21 cellular contexts compared by ENCODE assay signal in the genomic region with DNA sequence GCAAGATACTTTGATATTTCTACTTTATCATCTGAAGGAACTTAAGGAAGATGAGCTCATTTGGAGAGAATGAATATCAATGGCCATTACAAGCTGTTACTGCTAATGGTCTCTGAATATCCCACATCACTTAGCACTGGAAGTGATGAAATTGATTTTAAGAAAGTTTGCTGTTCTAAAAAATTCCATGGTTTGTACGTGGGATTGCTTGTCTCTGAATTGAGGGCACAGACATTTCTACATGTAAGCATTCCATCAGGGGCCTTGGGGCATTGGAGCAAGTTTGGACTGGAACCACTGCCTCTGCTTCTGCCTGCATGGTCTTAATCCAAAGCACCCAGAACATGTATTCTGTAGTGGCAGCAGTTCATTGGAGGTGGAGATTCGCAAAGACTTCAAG.
"Had no signal": no experiment of that assay in that cellular context is flagged by ENCODE, and none has a peak within 500 bp of the region (broad histone marks: within the 10 kb centered on the region; RNA-seq: fewer than 3 reads in every experiment).

No MANE protein-coding gene starts in this region.

- H3K27ac ChIP-seq: left ventricle myocardium inferior, ovary, right atrium auricular region, right lobe of liver, tibial nerve, uterus had no signal

- FAIRE-seq: islet of Langerhans had no signal

- H3K36me3 ChIP-seq: left ventricle myocardium inferior, ovary, right atrium auricular region, right lobe of liver, tibial nerve, uterus had no signal

- DNase-seq: hypothalamus; immature natural killer cell; left ventricle myocardium inferior; midbrain; mucosa of descending colon; naive thymus-derived CD4-positive, alpha-beta T cell; ovary; right lobe of liver; stimulated activated CD4-positive, alpha-beta T cell treated with anti-CD3 and anti-CD28 coated beads, Interleukin-1b, Interleukin-23, amount 100 ng/mL, for 48 hours; stimulated activated CD4-positive, alpha-beta T cell treated with anti-CD3 and anti-CD28 coated beads, Interleukin-2, amount 100 ng/mL, for 48 hours; stimulated activated CD4-positive, alpha-beta T cell treated with anti-CD3 and anti-CD28 coated beads, Interleukin-4, amount 100 ng/mL, for 4 hours; stimulated activated CD8-positive, alpha-beta memory T cell treated with anti-CD3 and anti-CD28 coated beads, Interleukin-4, amount 100 ng/mL, for 48 hours; stimulated activated naive CD4-positive, alpha-beta T cell treated with Interleukin-2 at 50 U/mL for 16 hours; stimulated activated naive CD8-positive, alpha-beta T cell treated with anti-CD3 and anti-CD28 coated beads, Interleukin-15, amount 100 ng/mL, for 72 hours; substantia nigra; uterus had no signal

- H3K9me3 ChIP-seq: mucosa of descending colon, ovary, right lobe of liver, uterus had no signal

- H3K27me3 ChIP-seq: ovary, right atrium auricular region, right lobe of liver, tibial nerve, uterus had no signal

- H3K4me3 ChIP-seq: left ventricle myocardium inferior, lung, mucosa of descending colon, ovary, right atrium auricular region, right lobe of liver, smooth muscle cell, tibial nerve, uterus had no signal

- H3K4me1 ChIP-seq: left ventricle myocardium inferior, right atrium auricular region, tibial nerve, uterus had no signal

- H3K4me2 ChIP-seq: smooth muscle cell had no signal
